Comparison of ENCODE assay signal across 22 cellular contexts in the genomic region with DNA sequence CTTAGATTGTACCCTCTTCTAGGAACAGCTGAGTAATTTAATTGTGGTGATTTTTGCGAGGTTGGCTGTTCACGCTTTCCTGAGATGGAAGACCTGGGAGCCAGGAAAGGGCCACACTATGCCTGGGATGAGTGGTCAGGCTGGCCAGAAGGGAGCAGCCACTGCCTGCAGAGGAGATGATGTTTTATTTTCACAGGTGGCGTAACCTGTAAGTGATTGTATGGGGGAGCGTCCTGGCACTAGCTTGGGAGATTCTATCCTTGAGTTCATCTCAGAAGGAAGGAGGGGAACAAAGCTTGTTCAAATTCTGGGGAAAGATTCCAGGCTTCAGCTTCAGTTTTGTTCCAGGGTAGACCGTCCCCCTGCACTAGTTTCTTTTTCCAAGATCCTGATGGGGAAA. TPM values are rescaled to one million over a fixed set of nuclear protein-coding genes. Genes with fewer than 3 reads are reported as not detected.
A peak's percentile ranks its signal among the peaks of the same experiment; 100 is the strongest.
DNase-seq lines count a peak whose midpoint lies in the region; ATAC-seq and TF ChIP-seq lines count a peak whose summit lies in the region.
"Had no signal": no experiment of that assay in that cellular context is flagged by ENCODE, and none has a peak within 500 bp of the region (broad histone marks: within the 10 kb centered on the region; RNA-seq: fewer than 3 reads in every experiment).

No MANE protein-coding gene starts in this region.

- DNase-seq in GM23338 (ENCODE audit: low spot score) (no peak), NT2/D1 (ENCODE audit: low read depth, low spot score) (no peak), islet precursor cell (peak; percentile 28), NK-92 (lab: John Stamatoyannopoulos, UW; ENCODE audit: unreplicated experiment) (no peak)
- no peak for DNase-seq in effector memory CD4-positive, alpha-beta T cell
- no peak for DNase-seq in activated naive CD4-positive, alpha-beta T cell treated with Interleukin-2 at 50 U/mL for 16 hours
- DNase-seq: GF-D8, KBM-7, MM.1S, NCI-H1436, NCI-H187 treated with DMSO at 0.1 percent for 48 hours, NCI-H510A, NCI-H774, SHP77 treated with DMSO at 0.1 percent for 48 hours had no signal

- H3K27ac Mint-ChIP-seq in GM23338 = no peak overlapping the region
- H3K27ac Mint-ChIP-seq: B cell had no signal

- H3K9me3 Mint-ChIP-seq in GM23338 = no peaks in the 10 kb centered on the region

- ATAC-seq in GM23338 (peak; percentile 8; the same call in 2 of the 3 replicates), GM21723 (IDR thresholded peaks at IDR 0.05; ENCODE audit: unreplicated experiment) (no peak)

- H3K4me1 ChIP-seq in GM23338 (ENCODE audit: insufficient read depth) (peaks cover 26% of the 10 kb centered on the region), NT2/D1 (ENCODE audit: insufficient read depth, insufficient read length) (peaks cover 14% of the 10 kb centered on the region)
- no peaks in the 10 kb centered on the region for H3K4me1 ChIP-seq in effector memory CD4-positive, alpha-beta T cell (ENCODE audit: control insufficient read depth, insufficient read depth, low read length, poor library complexity, severe bottlenecking)
- H3K4me1 ChIP-seq: HAP-1 had no signal

- H3K27me3 ChIP-seq in GM23338 (ENCODE audit: insufficient read depth) (peaks cover 27% of the 10 kb centered on the region), NT2/D1 (ENCODE audit: insufficient read depth, insufficient read length) (peaks cover 25% of the 10 kb centered on the region)
- H3K27me3 ChIP-seq in effector memory CD4-positive, alpha-beta T cell (replicated peaks; ENCODE audit: control insufficient read depth, insufficient read depth, low read length, poor library complexity, severe bottlenecking) = no peaks in the 10 kb centered on the region

- peaks cover 44% of the 10 kb centered on the region for H3K4me1 Mint-ChIP-seq in GM23338
- H3K4me1 Mint-ChIP-seq: B cell had no signal

- H3K27ac ChIP-seq in GM23338 (ENCODE audit: low read depth) (no peak overlapping the region), cingulate gyrus (ENCODE audit: low read depth, low read length) (peak overlapping the region; percentile 14)
- H3K27ac ChIP-seq in effector memory CD4-positive, alpha-beta T cell (ENCODE audit: insufficient read depth, low read length, poor library complexity, severe bottlenecking) = no peak overlapping the region
- H3K27ac ChIP-seq: HL-60, SK-N-MC had no signal

- H3K36me3 ChIP-seq in GM23338 (ENCODE audit: insufficient read depth) (no peaks in the 10 kb centered on the region), NT2/D1 (ENCODE audit: insufficient read depth, insufficient read length, low read length) (no peaks in the 10 kb centered on the region)
- no peaks in the 10 kb centered on the region for H3K36me3 ChIP-seq in effector memory CD4-positive, alpha-beta T cell (ENCODE audit: control insufficient read depth, insufficient read depth, low read length)
- H3K36me3 ChIP-seq: HAP-1 had no signal

- H3K27me3 Mint-ChIP-seq in GM23338 (ENCODE audit: insufficient read depth, low read depth, poor library complexity) = peaks cover 23% of the 10 kb centered on the region

- H4K20me1 ChIP-seq in GM23338 (replicated peaks; ENCODE audit: insufficient read depth) = no peaks in the 10 kb centered on the region; the same call in 1 of the 2 replicates

- no peaks in the 10 kb centered on the region for H3K9me2 ChIP-seq in GM23338 (ENCODE audit: insufficient read depth)

- no peaks in the 10 kb centered on the region for H3K36me3 Mint-ChIP-seq in GM23338 (ENCODE audit: low read depth)

- H3K4me3 Mint-ChIP-seq in GM23338 = no peak overlapping the region
- H3K4me3 Mint-ChIP-seq: B cell had no signal

- H3F3A ChIP-seq in GM23338 (replicated peaks; ENCODE audit: low read depth) = no peaks in the 10 kb centered on the region

- H3K79me2 ChIP-seq in GM23338 (replicated peaks; ENCODE audit: insufficient read depth) = no peaks in the 10 kb centered on the region

- H2AFZ ChIP-seq in GM23338 = no peak overlapping the region

- H3K4me2 ChIP-seq in GM23338 = peak overlapping the region; percentile 84

- no peaks in the 10 kb centered on the region for H3K9me3 ChIP-seq in NT2/D1 (ENCODE audit: insufficient read depth, low read length)
- no peaks in the 10 kb centered on the region for H3K9me3 ChIP-seq in effector memory CD4-positive, alpha-beta T cell (ENCODE audit: control insufficient read depth, low read length)
- H3K9me3 ChIP-seq: HAP-1 had no signal

- no peak; a peak in 1 of 4 replicates for TF ChIP-seq CTCF in GM23338 (conservative IDR thresholded peaks at IDR 0.05; ENCODE audit: low read depth in 2 of 2)

- H3K4me3 ChIP-seq in GM23338 (0 out of 2 replicates have a peak overlapping the region, but pooled peaks have one; percentile 49), NT2/D1 (ENCODE audit: insufficient read length, low read depth) (peak overlapping the region; percentile 22)
- H3K4me3 ChIP-seq in effector memory CD4-positive, alpha-beta T cell (ENCODE audit: insufficient read depth, low read depth, low read length, poor library complexity, severe bottlenecking) = no peak overlapping the region
- H3K4me3 ChIP-seq: HAP-1, SK-N-MC had no signal

- no peak overlapping the region for H3K9ac ChIP-seq in NT2/D1 (ENCODE audit: insufficient read length, low read depth)

TF ChIP-seq in GM23338, 12 proteins besides CTCF, POLR2A, EP300 and RAD21 (continues in another document):
- TF ChIP-seq ZNF114 (CRISPR knock-in tag; IDR thresholded peaks at IDR 0.05) (no peak), EZH2 (IDR thresholded peaks at IDR 0.05; ENCODE audit: low read depth, unreplicated experiment) (no peak), POLR2AphosphoS5 (IDR thresholded peaks at IDR 0.05; ENCODE audit: low read depth) (no peak), ZNF331 (CRISPR knock-in tag; IDR thresholded peaks at IDR 0.05; ENCODE audit: low read depth) (no peak), STAT1 (IDR thresholded peaks at IDR 0.05; ENCODE audit: unreplicated experiment) (no peak), CREB1 (CRISPR knock-in tag; IDR thresholded peaks at IDR 0.05; ENCODE audit: low read depth) (no peak)
- TF ChIP-seq, protein P1, sequence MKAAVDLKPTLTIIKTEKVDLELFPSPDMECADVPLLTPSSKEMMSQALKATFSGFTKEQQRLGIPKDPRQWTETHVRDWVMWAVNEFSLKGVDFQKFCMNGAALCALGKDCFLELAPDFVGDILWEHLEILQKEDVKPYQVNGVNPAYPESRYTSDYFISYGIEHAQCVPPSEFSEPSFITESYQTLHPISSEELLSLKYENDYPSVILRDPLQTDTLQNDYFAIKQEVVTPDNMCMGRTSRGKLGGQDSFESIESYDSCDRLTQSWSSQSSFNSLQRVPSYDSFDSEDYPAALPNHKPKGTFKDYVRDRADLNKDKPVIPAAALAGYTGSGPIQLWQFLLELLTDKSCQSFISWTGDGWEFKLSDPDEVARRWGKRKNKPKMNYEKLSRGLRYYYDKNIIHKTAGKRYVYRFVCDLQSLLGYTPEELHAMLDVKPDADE (IDR thresholded peaks at IDR 0.05) = no peak

RNA-seq across cellular contexts. Expression of a gene that starts 1.2 kb away (rescaled TPM):
- 0.03 and 0.31 TPM in 2 replicates for total RNA-seq in GM23338 (2014; rRNA removed; shearing (Covaris generic))
- polyA plus RNA-seq in GM23338 (2016; fragmentation: Nextera tagmentation; extraction: Ambion mirVana) = 0.21 TPM in 1 of 2 replicates, not detected in the other
- total RNA-seq: B cell, HT-29, RPMI7951 had no signal
